9 cellular contexts compared by ENCODE assay signal in the genomic region with DNA sequence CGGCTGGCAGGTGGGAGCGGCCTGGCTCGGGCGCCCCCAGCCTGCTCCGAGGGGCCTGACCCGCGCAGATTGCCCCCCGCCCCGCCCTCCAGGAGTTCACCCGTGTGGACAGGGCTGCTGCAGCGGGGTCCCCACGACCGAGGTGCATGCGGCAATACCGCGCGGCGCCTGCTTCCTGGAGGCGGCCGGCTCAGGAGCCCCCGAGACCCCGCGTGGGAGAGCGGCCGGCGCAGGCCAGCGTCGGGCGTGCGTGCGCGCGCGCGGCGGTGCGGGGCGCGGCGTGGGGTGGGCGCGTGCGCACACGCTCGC. TPM values are rescaled to one million over a fixed set of nuclear protein-coding genes. Genes with fewer than 3 reads are reported as not detected.
DNase-seq lines count a peak whose midpoint lies in the region; ATAC-seq lines count a peak whose summit lies in the region.
"Had no signal": no experiment of that assay in that cellular context is flagged by ENCODE, and none has a peak within 500 bp of the region (broad histone marks: within the 10 kb centered on the region; RNA-seq: fewer than 3 reads in every experiment).

No MANE protein-coding gene starts in this region.

- H2BK5ac ChIP-seq in mesendoderm (ENCODE audit: low read length) = no peak overlapping the region

- H3K4me2 ChIP-seq in mesendoderm (ENCODE audit: low read length) = peak overlapping the region; percentile 73

- no peak overlapping the region for H3K4ac ChIP-seq in mesendoderm (ENCODE audit: low read depth, low read length)

- H3K4me3 ChIP-seq in mesendoderm (ENCODE audit: low read length) (no peak overlapping the region), thymus (ENCODE audit: low read length) (peak overlapping the region; percentile 39)
- H3K4me3 ChIP-seq: SJSA1 had no signal

- peaks cover 31% of the 10 kb centered on the region for H3K27me3 Mint-ChIP-seq in activated naive CD4-positive, alpha-beta T cell treated with anti-CD3 and anti-CD28 coated beads, Interleukin-2, amount 50 U/mL, for 24 hours
- H3K27me3 Mint-ChIP-seq in activated naive CD4-positive, alpha-beta T cell treated with anti-CD3 and anti-CD28 coated beads, Interleukin-2, amount 10 ng/mL, durations not matched to agents 7 days and 5 days = peaks cover 88% of the 10 kb centered on the region
- peaks cover 68% of the 10 kb centered on the region for H3K27me3 Mint-ChIP-seq in central memory CD8-positive, alpha-beta T cell

- H3K79me2 ChIP-seq in mesendoderm (ENCODE audit: control insufficient read depth, insufficient read depth, low read length) = no peaks in the 10 kb centered on the region

- CTCF ChIA-PET in activated naive CD4-positive, alpha-beta T cell treated with anti-CD3 and anti-CD28 coated beads, Interleukin-2, amount 10 ng/mL, durations not matched to agents 7 days and 5 days (lab: Charles Lee) = interaction anchor here (2.2 kb wide), 1 partner anchor 180 kb away, joined by 6 read pairs; no protein-coding TSS in a partner anchor

- no peak overlapping the region for H2BK120ac ChIP-seq in mesendoderm (ENCODE audit: low read depth, low read length)

- H3K4me1 ChIP-seq in mesendoderm (ENCODE audit: control insufficient read depth, low read depth, low read length) (no peaks in the 10 kb centered on the region), thymus (ENCODE audit: control insufficient read depth, insufficient read depth, low read length) (peaks cover 6% of the 10 kb centered on the region)

- H3K18ac ChIP-seq in mesendoderm (ENCODE audit: low read length) = peak overlapping the region; percentile 77

- H3K4me1 Mint-ChIP-seq in activated naive CD4-positive, alpha-beta T cell treated with anti-CD3 and anti-CD28 coated beads, Interleukin-2, amount 50 U/mL, for 24 hours = peaks cover 8% of the 10 kb centered on the region
- H3K4me1 Mint-ChIP-seq in activated naive CD4-positive, alpha-beta T cell treated with anti-CD3 and anti-CD28 coated beads, Interleukin-2, amount 10 ng/mL, durations not matched to agents 7 days and 5 days = peaks cover 17% of the 10 kb centered on the region
- H3K4me1 Mint-ChIP-seq in central memory CD8-positive, alpha-beta T cell = peaks cover 12% of the 10 kb centered on the region

- no peaks in the 10 kb centered on the region for H3K36me3 Mint-ChIP-seq in activated naive CD4-positive, alpha-beta T cell treated with anti-CD3 and anti-CD28 coated beads, Interleukin-2, amount 50 U/mL, for 24 hours
- no peaks in the 10 kb centered on the region for H3K36me3 Mint-ChIP-seq in activated naive CD4-positive, alpha-beta T cell treated with anti-CD3 and anti-CD28 coated beads, Interleukin-2, amount 10 ng/mL, durations not matched to agents 7 days and 5 days
- peaks cover 8% of the 10 kb centered on the region for H3K36me3 Mint-ChIP-seq in central memory CD8-positive, alpha-beta T cell (ENCODE audit: insufficient read depth)

- peak overlapping the region; percentile 60 for H3K56ac ChIP-seq in mesendoderm (ENCODE audit: low read length)

- H3K23ac ChIP-seq in mesendoderm (ENCODE audit: low read length) = no peak overlapping the region

- no CpG with 5 or more reads among the region's 45 CpGs for WGBS in mesendoderm (ENCODE audit: extremely low coverage, insufficient coverage, low lambda C conversion rate)
- 3% methylated on average over 45 of the region's 45 CpGs for WGBS in thymus

- H3K27me3 ChIP-seq in mesendoderm (ENCODE audit: insufficient read depth, low read length, poor library complexity) (no peaks in the 10 kb centered on the region), thymus (ENCODE audit: control insufficient read depth, insufficient read depth) (peaks cover 59% of the 10 kb centered on the region)

- no peaks in the 10 kb centered on the region for H3K36me3 ChIP-seq in mesendoderm (ENCODE audit: control insufficient read depth, insufficient read depth, low read length)
- H3K36me3 ChIP-seq in thymus (ENCODE audit: control insufficient read depth, insufficient read depth) = no peaks in the 10 kb centered on the region
- H3K36me3 ChIP-seq: SJSA1 had no signal

- no peak overlapping the region for H4K5ac ChIP-seq in mesendoderm (ENCODE audit: low read length)

- H4K8ac ChIP-seq in mesendoderm (ENCODE audit: low read depth, low read length) = no peak overlapping the region

- no peak overlapping the region for H2AK5ac ChIP-seq in mesendoderm (ENCODE audit: low read length)

- H3K9me3 Mint-ChIP-seq in activated naive CD4-positive, alpha-beta T cell treated with anti-CD3 and anti-CD28 coated beads, Interleukin-2, amount 50 U/mL, for 24 hours = no peaks in the 10 kb centered on the region
- H3K9me3 Mint-ChIP-seq in activated naive CD4-positive, alpha-beta T cell treated with anti-CD3 and anti-CD28 coated beads, Interleukin-2, amount 10 ng/mL, durations not matched to agents 7 days and 5 days = no peaks in the 10 kb centered on the region
- H3K9me3 Mint-ChIP-seq in central memory CD8-positive, alpha-beta T cell = no peaks in the 10 kb centered on the region

- H3K9me3 ChIP-seq in thymus (ENCODE audit: control insufficient read depth) = no peaks in the 10 kb centered on the region

- no peak overlapping the region for H3K27ac Mint-ChIP-seq in activated naive CD4-positive, alpha-beta T cell treated with anti-CD3 and anti-CD28 coated beads, Interleukin-2, amount 50 U/mL, for 24 hours
- no peak overlapping the region for H3K27ac Mint-ChIP-seq in activated naive CD4-positive, alpha-beta T cell treated with anti-CD3 and anti-CD28 coated beads, Interleukin-2, amount 10 ng/mL, durations not matched to agents 7 days and 5 days
- no peak overlapping the region for H3K27ac Mint-ChIP-seq in central memory CD8-positive, alpha-beta T cell (ENCODE audit: low read depth)

- no peak overlapping the region for H3K9ac ChIP-seq in mesendoderm (ENCODE audit: low read length)

- H3K79me1 ChIP-seq in mesendoderm (ENCODE audit: low read length) = no peaks in the 10 kb centered on the region

- no peak overlapping the region for H3K27ac ChIP-seq in mesendoderm (ENCODE audit: low read depth, low read length)
- no peak overlapping the region for H3K27ac ChIP-seq in thymus (ENCODE audit: low read depth)
- H3K27ac ChIP-seq: SJSA1 had no signal

- no peak for DNase-seq in activated naive CD4-positive, alpha-beta T cell treated with anti-CD3 and anti-CD28 coated beads, Interleukin-2, amount 10 ng/mL, durations not matched to agents 7 days and 5 days
- no peak for DNase-seq in central memory CD8-positive, alpha-beta T cell (ENCODE audit: low spot score in 2 of 2)
- DNase-seq in mesendoderm (no peak), NCI-H774 (lab: John Stamatoyannopoulos, UW) (no peak), KG1 (lab: John Stamatoyannopoulos, UW) (no peak)

- peak overlapping the region; percentile 78 for H3K4me3 Mint-ChIP-seq in activated naive CD4-positive, alpha-beta T cell treated with anti-CD3 and anti-CD28 coated beads, Interleukin-2, amount 50 U/mL, for 24 hours
- H3K4me3 Mint-ChIP-seq in activated naive CD4-positive, alpha-beta T cell treated with anti-CD3 and anti-CD28 coated beads, Interleukin-2, amount 10 ng/mL, durations not matched to agents 7 days and 5 days = no peak overlapping the region
- peak overlapping the region; percentile 78 for H3K4me3 Mint-ChIP-seq in central memory CD8-positive, alpha-beta T cell

- H2BK15ac ChIP-seq in mesendoderm (replicated peaks; ENCODE audit: low read depth) = no peak overlapping the region

- ATAC-seq in central memory CD8-positive, alpha-beta T cell (replicated peaks; ENCODE audit: extremely low read depth, poor library complexity, severe bottlenecking) = no peak
- ATAC-seq in HG02759 (IDR thresholded peaks at IDR 0.05; ENCODE audit: unreplicated experiment) = no peak

RNA-seq across cellular contexts. Expression of gene ACHE, which starts 1.0 kb away (rescaled TPM):
- 25.8 TPM for polyA plus RNA-seq in mesendoderm (2013, experiment 1 of 2)
- polyA plus RNA-seq in mesendoderm (2013, experiment 2 of 2) = 24.9 TPM
- 7.9 TPM for polyA plus RNA-seq in thymus

RNA-seq across cellular contexts. Expression of gene UFSP1, which starts 7.2 kb away (rescaled TPM):
- 2.1 TPM for polyA plus RNA-seq in mesendoderm (2013, experiment 1 of 2)
- 2.2 TPM for polyA plus RNA-seq in mesendoderm (2013, experiment 2 of 2)
- polyA plus RNA-seq in thymus = 3.6 TPM

RNA-seq across cellular contexts. Expression of gene SRRT, which starts 21.8 kb away (rescaled TPM):
- 168 TPM for polyA plus RNA-seq in mesendoderm (2013, experiment 1 of 2)
- polyA plus RNA-seq in mesendoderm (2013, experiment 2 of 2) = 157 TPM
- polyA plus RNA-seq in thymus = 120 TPM

RNA-seq across cellular contexts. Expression of gene TRIP6, which starts 29.5 kb away (rescaled TPM):
- polyA plus RNA-seq in mesendoderm (2013, experiment 1 of 2) = 84.1 TPM
- 85.5 TPM for polyA plus RNA-seq in mesendoderm (2013, experiment 2 of 2)
- polyA plus RNA-seq in thymus = 26.1 TPM

RNA-seq across cellular contexts. Expression of gene SLC12A9, which starts 44.2 kb away (rescaled TPM):
- 16.0 TPM for polyA plus RNA-seq in mesendoderm (2013, experiment 1 of 2)
- polyA plus RNA-seq in mesendoderm (2013, experiment 2 of 2) = 16.1 TPM
- 48.0 TPM for polyA plus RNA-seq in thymus
